Comparison of ENCODE assay signal across 8 cellular contexts in genomic region chr19:7522072-7522922, GRCh38. TPM values are rescaled to one million over a fixed set of nuclear protein-coding genes. Genes with fewer than 3 reads are reported as not detected.
DNase-seq lines count a peak whose midpoint lies in the region; ATAC-seq, FAIRE-seq and TF ChIP-seq lines count a peak whose summit lies in the region.

Gene MCOLN1 (plus strand): TSS chr19:7522624. CDS start chr19:7522751, 127 bp downstream.

- POLR2A ChIA-PET in BJ (lab: Charles Lee) = interaction anchor here (0.6 kb wide), 1 partner anchor 423 kb away, joined by 3 read pairs; no protein-coding TSS in a partner anchor
- POLR2A ChIA-PET in HepG2 (lab: Yijun Ruan, JAX) = interaction anchor here (0.7 to 2.0 kb wide), 6 partner anchors 12 to 453 kb away, joined by 3 to 13 read pairs (median 4); partner anchors contain the start of genes PNPLA6 and ZNF557

- no peaks in the 10 kb centered on the region for H4K20me1 ChIP-seq in HepG2 (ENCODE audit: insufficient read depth, low read length)

- DNase-seq in BJ (ENCODE audit: low read depth) = peak; percentile 61
- peak; percentile 98 for DNase-seq in NCI-H69 (lab: John Stamatoyannopoulos, UW)
- peak; percentile 100 for DNase-seq in activated CD4-positive, alpha-beta T cell treated with anti-CD3 and anti-CD28 coated beads, Interleukin-2, amount 50 U/mL, for 1 hour
- DNase-seq in dedifferentiated amniotic fluid mesenchymal stem cell (ENCODE audit: extremely low spot score) = peak; percentile 95
- peak; percentile 91 for DNase-seq in HepG2 (ENCODE audit: low spot score)
- DNase-seq in stimulated activated CD4-positive, alpha-beta T cell treated with anti-CD3 and anti-CD28 coated beads, Interleukin-4, amount 100 ng/mL, for 1 hour = peak; percentile 100

- CTCF ChIA-PET in BJ (lab: Yijun Ruan, JAX) = interaction anchor here (0.6 to 3.0 kb wide), 4 partner anchors 11 to 168 kb away, joined by 3 to 12 read pairs (median 6); partner anchors contain the start of gene PNPLA6
- CTCF ChIA-PET in HepG2 (lab: Yijun Ruan, JAX; ENCODE audit: low intra/inter-chr PET ratio, low total read pairs) = no interaction called here

- H3K4me2 ChIP-seq in HepG2 (ENCODE audit: low read depth, low read length) = peak within 1 kb of the TSS; percentile 100

- no peaks in the 10 kb centered on the region for H3K79me2 ChIP-seq in HepG2 (ENCODE audit: insufficient read depth, low read length)

- H3K4me3 ChIP-seq in BJ (ENCODE audit: low read depth, low read length) (peak within 1 kb of the TSS; percentile 70), HepG2 (replicated peaks in 1 of 3; ENCODE audit: insufficient read depth in 1 of 3, low read depth in 2 of 3, low read length in 3 of 3) (peak within 1 kb of the TSS; percentile 68 to 81 (median 75))

- H3K27me3 ChIP-seq in BJ (ENCODE audit: control insufficient read depth, insufficient read depth, low read length) = no peaks in the 10 kb centered on the region
- H3K27me3 ChIP-seq in HepG2 (ENCODE audit: control insufficient read depth in 1 of 2, insufficient read depth in 2 of 2, low read length in 2 of 2) = no peaks in the 10 kb centered on the region

- H3K9ac ChIP-seq in HepG2 (ENCODE audit: insufficient read depth, low read depth, low read length) = peak within 1 kb of the TSS; percentile 70

- WGBS in HepG2 (ENCODE audit: low lambda C conversion rate) = 36% methylated on average over 5 of the region's 65 CpGs

- intact Hi-C loops in HepG2 (cut with micrococcal nuclease; ENCODE audit: unreplicated experiment) = no loop called here

- BruUV-seq in HepG2 (replicated peaks; lab: Mats Ljungman, UMichigan) = no TSS peak

- TF ChIP-seq POLR2A in HepG2 (IDR thresholded peaks at IDR 0.05; ENCODE audit: insufficient read depth in 1 of 2, low read depth in 2 of 2, low read length in 2 of 2) = peak in 1 of 2 experiments; percentile 66; a peak in 3 of 4 replicates

- TF ChIP-seq RAD21 in HepG2 (CRISPR knock-in tag; IDR thresholded peaks at IDR 0.05) = no peak; the same call in 1 of the 2 replicates

- ATAC-seq in GM19328 (IDR thresholded peaks at IDR 0.05; ENCODE audit: unreplicated experiment) = peak; percentile 83
- peak; percentile 81 for ATAC-seq in HG03520 (IDR thresholded peaks at IDR 0.05; ENCODE audit: unreplicated experiment)
- ATAC-seq in HepG2 = peak; percentile 81

- in situ Hi-C loops in HepG2 (cut with HindIII; ENCODE audit: extremely low pct_ligation_motif_present, low pct_unique_long_range_greater_than_20kb) = no loop called here

- H3K4me1 ChIP-seq in HepG2 (ENCODE audit: insufficient read depth, low read length) = peaks cover 17% of the 10 kb centered on the region

- TF ChIP-seq EP300 in HepG2 (IDR thresholded peaks at IDR 0.05; ENCODE audit: low read depth in 2 of 2, low read length in 2 of 2) (peak in 1 of 2 experiments; percentile 45; a peak in 2 of 4 replicates), HepG2 (CRISPR knock-in tag; IDR thresholded peaks at IDR 0.05; ENCODE audit: borderline replicate concordance) (peak; percentile 64)

- H2AFZ ChIP-seq in HepG2 (ENCODE audit: low read length) = peak within 1 kb of the TSS; percentile 76

- FAIRE-seq in HepG2 (lab: Jason Lieb, UNC) = peak; percentile 71

- TF ChIP-seq CTCF in BJ (IDR thresholded peaks at IDR 0.05; ENCODE audit: insufficient read depth, low read depth, low read length) = no peak
- TF ChIP-seq CTCF in HepG2 (CRISPR knock-in tag; IDR thresholded peaks at IDR 0.05) = 0 out of 2 replicates have a peak, but pooled peaks have one; percentile 23

- H3K36me3 ChIP-seq in BJ (ENCODE audit: control insufficient read depth, insufficient read depth, low read length) (peaks cover 11% of the 10 kb centered on the region), HepG2 (replicated peaks in 1 of 2; ENCODE audit: control insufficient read depth in 1 of 2, insufficient read depth in 2 of 2, low read length in 2 of 2) (peaks cover 0 to 2% of the 10 kb centered on the region in 2 experiments; a peak in 2 of 5 replicates)

- H3K9me3 ChIP-seq in HepG2 (ENCODE audit: low read length) = no peaks in the 10 kb centered on the region

- H3K27ac ChIP-seq in HepG2 (ENCODE audit: extremely low read length, insufficient read depth, low read length) = peak within 1 kb of the TSS; percentile 47

TF ChIP-seq in HepG2, 621 proteins besides CTCF, POLR2A, EP300 and RAD21 (continues in another document):
- TF ChIP-seq PCBP1 (IDR thresholded peaks at IDR 0.05; ENCODE audit: borderline replicate concordance, low read depth, low read length) (0 out of 2 replicates have a peak, but pooled peaks have one; percentile 70), ZNF598 (CRISPR knock-in tag; IDR thresholded peaks at IDR 0.05; ENCODE audit: borderline replicate concordance) (no peak), ZNF44 (CRISPR knock-in tag; IDR thresholded peaks at IDR 0.05) (peak; percentile 28; the same call in 1 of the 2 replicates), BCL3 (CRISPR knock-in tag; IDR thresholded peaks at IDR 0.05) (peak; percentile 43; the same call in 1 of the 2 replicates), SAP130 (CRISPR knock-in tag; IDR thresholded peaks at IDR 0.05; ENCODE audit: low read depth) (peak; percentile 100), ARNTL (CRISPR knock-in tag; IDR thresholded peaks at IDR 0.05) (peak; percentile 66; the same call in 1 of the 2 replicates), ZBTB7B (CRISPR knock-in tag; IDR thresholded peaks at IDR 0.05) (0 out of 2 replicates have a peak, but pooled peaks have one; percentile 47), ETV6 (CRISPR knock-in tag; conservative IDR thresholded peaks at IDR 0.05) (peak; percentile 77; the same call in 1 of the 2 replicates)
- TF ChIP-seq, protein P1, sequence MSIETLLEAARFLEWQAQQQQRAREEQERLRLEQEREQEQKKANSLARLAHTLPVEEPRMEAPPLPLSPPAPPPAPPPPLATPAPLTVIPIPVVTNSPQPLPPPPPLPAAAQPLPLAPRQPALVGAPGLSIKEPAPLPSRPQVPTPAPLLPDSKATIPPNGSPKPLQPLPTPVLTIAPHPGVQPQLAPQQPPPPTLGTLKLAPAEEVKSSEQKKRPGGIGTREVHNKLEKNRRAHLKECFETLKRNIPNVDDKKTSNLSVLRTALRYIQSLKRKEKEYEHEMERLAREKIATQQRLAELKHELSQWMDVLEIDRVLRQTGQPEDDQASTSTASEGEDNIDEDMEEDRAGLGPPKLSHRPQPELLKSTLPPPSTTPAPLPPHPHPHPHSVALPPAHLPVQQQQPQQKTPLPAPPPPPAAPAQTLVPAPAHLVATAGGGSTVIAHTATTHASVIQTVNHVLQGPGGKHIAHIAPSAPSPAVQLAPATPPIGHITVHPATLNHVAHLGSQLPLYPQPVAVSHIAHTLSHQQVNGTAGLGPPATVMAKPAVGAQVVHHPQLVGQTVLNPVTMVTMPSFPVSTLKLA (IDR thresholded peaks at IDR 0.05) = peak; percentile 91

RNA-seq across cellular contexts. Expression of gene MCOLN1, which starts in this region (rescaled TPM):
- polyA plus RNA-seq in BJ (2011; rRNA removed) (24.6 and 50.6 TPM in 2 replicates), HepG2 (2011; rRNA removed) (11.6 and 15.7 TPM in 2 replicates)
- 29.6 and 32.6 TPM in 2 replicates for polyA minus RNA-seq in BJ (2011; rRNA and poly(A)+ RNA removed)
- total RNA-seq in HepG2 (2016; rRNA removed; fragmentation: Illumina TruSeq; extraction: Trizol) = 1.9 and 3.4 TPM in 2 replicates
- total RNA-seq in HepG2 (2016; cell fraction: cytosol; rRNA removed; fragmentation: Illumina TruSeq; extraction: Trizol; ENCODE audit: low read depth) = 3.4 and 4.1 TPM in 2 replicates
- 1.8 and 4.3 TPM in 2 replicates for total RNA-seq in HepG2 (2016; cell fraction: insoluble cytoplasmic fraction; rRNA removed; fragmentation: Illumina TruSeq; extraction: Trizol)
- 2.4 and 3.4 TPM in 2 replicates for total RNA-seq in HepG2 (2016; cell fraction: membrane; rRNA removed; fragmentation: Illumina TruSeq; extraction: Trizol)
- total RNA-seq in HepG2 (2016; cell fraction: nucleus; rRNA removed; fragmentation: Illumina TruSeq; extraction: Trizol) = 3.8 and 4.3 TPM in 2 replicates
- 6.4 and 7.4 TPM in 2 replicates for polyA plus RNA-seq in HepG2 (2011; cell fraction: cytosol; rRNA removed)
- 29.1 and 39.0 TPM in 2 replicates for polyA plus RNA-seq in HepG2 (2011; cell fraction: nucleus; rRNA removed)
- 3.4 and 4.8 TPM in 2 replicates for polyA plus RNA-seq in HepG2 (2012)
- 2.3 and 3.2 TPM in 2 replicates for polyA plus RNA-seq in HepG2 (2016; cell fraction: cytosol; fragmentation: Illumina TruSeq; extraction: Trizol; ENCODE audit: low read depth)
- polyA plus RNA-seq in HepG2 (2016; cell fraction: insoluble cytoplasmic fraction; fragmentation: Illumina TruSeq; extraction: Trizol; ENCODE audit: low read depth) = 2.9 and 3.5 TPM in 2 replicates
- polyA plus RNA-seq in HepG2 (2016; cell fraction: membrane; fragmentation: Illumina TruSeq; extraction: Trizol; ENCODE audit: low read depth) = 3.3 and 3.4 TPM in 2 replicates
- 16.6 and 21.1 TPM in 2 replicates for polyA plus RNA-seq in HepG2 (2016; cell fraction: nucleus; fragmentation: Illumina TruSeq; extraction: Trizol; ENCODE audit: insufficient read depth, low read depth)
- polyA minus RNA-seq in HepG2 (2011; rRNA and poly(A)+ RNA removed; ENCODE audit: low replicate concordance) = 19.2 and 110 TPM in 2 replicates
- polyA minus RNA-seq in HepG2 (2011; cell fraction: cytosol; rRNA and poly(A)+ RNA removed) = 2.4 and 4.4 TPM in 2 replicates
- 4.8 and 5.9 TPM in 2 replicates for polyA minus RNA-seq in HepG2 (2011; cell fraction: nucleus; rRNA and poly(A)+ RNA removed)

Comparison
In these comparisons a context has a peak if more than half of its experiments do, and no peak if none do; other contexts are left out.
1. Peak in every context shown above with its lines: DNase-seq, ATAC-seq, H3K4me3 ChIP-seq and H3K27ac ChIP-seq.